Comparison of ENCODE assay signal across 33 cellular contexts in the genomic region with DNA sequence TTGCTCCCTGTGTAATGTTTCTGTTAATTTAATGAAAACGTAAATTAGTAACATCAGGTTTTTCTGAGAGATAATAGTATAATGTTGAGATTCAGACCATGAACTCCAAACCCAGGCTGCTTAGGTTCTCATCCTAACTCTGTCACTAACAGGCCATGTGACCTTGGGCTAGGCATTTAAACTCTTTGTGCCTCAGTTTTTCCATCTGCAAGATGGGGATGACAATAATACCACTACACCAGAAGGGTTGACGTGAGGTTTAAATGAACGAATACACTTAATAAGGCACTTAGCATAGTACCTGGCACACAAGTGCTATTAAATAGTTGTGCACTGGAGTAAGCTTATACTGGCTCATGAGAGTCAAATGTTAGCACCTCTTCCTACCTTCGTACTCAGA.
DNase-seq lines count a peak whose midpoint lies in the region; ATAC-seq, FAIRE-seq and TF ChIP-seq lines count a peak whose summit lies in the region.
"Had no signal": no experiment of that assay in that cellular context is flagged by ENCODE, and none has a peak within 500 bp of the region (broad histone marks: within the 10 kb centered on the region; RNA-seq: fewer than 3 reads in every experiment).

No MANE protein-coding gene starts in this region.

- 98% methylated on average over 4 of the region's 4 CpGs for WGBS in HepG2 (ENCODE audit: low lambda C conversion rate)
- WGBS in right lobe of liver (ENCODE audit: insufficient coverage, low coverage, low lambda C conversion rate, missing lambda C conversion rate) = 77% methylated on average over 4 of the region's 4 CpGs
- 91% methylated on average over 4 of the region's 4 CpGs for WGBS in K562 (ENCODE audit: insufficient coverage, low coverage, missing lambda C conversion rate)
- WGBS in H1 (ENCODE audit: extremely low coverage in 1 of 2, insufficient coverage in 1 of 2, insufficient read length in 1 of 2, insufficient replicate concordance in 2 of 2, low coverage in 1 of 2, low lambda C conversion rate in 2 of 2, missing lambda C conversion rate in 1 of 2), 2 experiments = 93% methylated on average over 4 of the region's 4 CpGs; no CpG with 5 or more reads in 1 of the 2 experiments
- 94 to 100% methylated on average over 2 to 4 of the region's 4 CpGs for WGBS in transverse colon (ENCODE audit: low coverage in 1 of 2), 2 donors

- H4K5ac ChIP-seq in H1 (ENCODE audit: insufficient read length, low read depth, low read length) = no peak overlapping the region

- ATAC-seq in HepG2 (no peak), right lobe of liver (no peak), K562 (no peak)
- ATAC-seq: A549; CD8-positive, alpha-beta T cell had no signal

- no peak overlapping the region for H3K56ac ChIP-seq in H1 (replicated peaks; ENCODE audit: insufficient read length, low read depth, low read length)

- H3K36me3 ChIP-seq in HepG2 (replicated peaks in 1 of 2; ENCODE audit: control insufficient read depth in 1 of 2, insufficient read depth in 2 of 2, low read length in 2 of 2) (no peaks in the 10 kb centered on the region), right lobe of liver (no peaks in the 10 kb centered on the region), K562 (ENCODE audit: control insufficient read depth, insufficient read depth, low read length) (no peaks in the 10 kb centered on the region), H1 (ENCODE audit: control insufficient read depth in 2 of 4, insufficient read depth in 4 of 4, low read length in 3 of 4) (no peaks in the 10 kb centered on the region), transverse colon (no peaks in the 10 kb centered on the region)
- H3K36me3 ChIP-seq: BE2C; BLaER1; BLaER1 treated with 17β-estradiol and CSF1 and Interleukin-3, amounts not matched to agents 10 nM and 100 nM had no signal

- H3K79me2 ChIP-seq in HepG2 (ENCODE audit: insufficient read depth, low read length) (peaks cover 3% of the 10 kb centered on the region), K562 (ENCODE audit: control insufficient read depth, insufficient read depth, low read length) (no peaks in the 10 kb centered on the region), H1 (ENCODE audit: control insufficient read depth in 1 of 2, insufficient read depth in 2 of 2, low read length in 2 of 2) (peaks cover 0 to 11% of the 10 kb centered on the region in 2 experiments; a peak in 2 of 4 replicates)

- H3K79me1 ChIP-seq in H1 (ENCODE audit: low read depth, low read length) = no peaks in the 10 kb centered on the region

- H4K20me1 ChIP-seq in HepG2 (ENCODE audit: insufficient read depth, low read length) = peaks cover 39% of the 10 kb centered on the region
- H4K20me1 ChIP-seq in K562 (replicated peaks; ENCODE audit: control insufficient read depth, insufficient read depth, low read length) = no peaks in the 10 kb centered on the region
- peaks cover 0 to 2% of the 10 kb centered on the region in 2 experiments for H4K20me1 ChIP-seq in H1 (replicated peaks in 1 of 2; ENCODE audit: control insufficient read depth in 1 of 2, insufficient read depth in 2 of 2, low read length in 2 of 2)
- H4K20me1 ChIP-seq: BLaER1; BLaER1 treated with 17β-estradiol and CSF1 and Interleukin-3, amounts not matched to agents 10 nM and 100 nM had no signal

- H3K9ac ChIP-seq in HepG2 (ENCODE audit: insufficient read depth, low read depth, low read length) (no peak overlapping the region), K562 (ENCODE audit: insufficient read depth in 1 of 2, low read depth in 2 of 2, low read length in 2 of 2) (no peak overlapping the region), H1 (replicated peaks in 1 of 4; ENCODE audit: extremely low read depth in 1 of 4, low read depth in 3 of 4, low read length in 3 of 4) (no peak overlapping the region)
- H3K9ac ChIP-seq: BLaER1; BLaER1 treated with 17β-estradiol and CSF1 and Interleukin-3, amounts not matched to agents 10 nM and 100 nM had no signal

- TF ChIP-seq CTCF in HepG2 (CRISPR knock-in tag; IDR thresholded peaks at IDR 0.05) (no peak), right lobe of liver (IDR thresholded peaks at IDR 0.05) (no peak), K562 (IDR thresholded peaks at IDR 0.05 in 2 of 3, conservative IDR thresholded peaks at IDR 0.05 in 1 of 3; ENCODE audit: insufficient read depth in 2 of 3, low read depth in 1 of 3, low read length in 3 of 3) (no peak), H1 (IDR thresholded peaks at IDR 0.05; ENCODE audit: control extremely low read depth in 1 of 3, insufficient read depth in 1 of 3, low read depth in 1 of 3, low read length in 3 of 3) (no peak), transverse colon (IDR thresholded peaks at IDR 0.05) (no peak)

- H3K27ac ChIP-seq in HepG2 (ENCODE audit: extremely low read length, insufficient read depth, low read length) = no peak overlapping the region
- H3K27ac ChIP-seq in right lobe of liver = no peak overlapping the region
- H3K27ac ChIP-seq in K562 (ENCODE audit: extremely low read depth, low read depth, low read length) = no peak overlapping the region
- H3K27ac ChIP-seq in H1 (ENCODE audit: low read depth, low read length) = no peak overlapping the region
- no peak overlapping the region for H3K27ac ChIP-seq in transverse colon
- H3K27ac ChIP-seq: 22Rv1; A549; BLaER1; BLaER1 treated with 17β-estradiol and CSF1 and Interleukin-3, amounts not matched to agents 10 nM and 100 nM; C4-2B had no signal

- no peak overlapping the region for H2BK5ac ChIP-seq in H1 (ENCODE audit: low read depth, low read length)

- peaks cover 22% of the 10 kb centered on the region for H3K4me1 ChIP-seq in HepG2 (ENCODE audit: insufficient read depth, low read length)
- H3K4me1 ChIP-seq in right lobe of liver = peaks cover 0 to 33% (median 5%) of the 10 kb centered on the region in 4 donors
- peaks cover 0 to 16% of the 10 kb centered on the region in 2 experiments; a peak in 3 of 5 replicates for H3K4me1 ChIP-seq in K562 (replicated peaks in 1 of 2; ENCODE audit: control insufficient read depth in 2 of 2, insufficient read depth in 2 of 2, low read length in 2 of 2)
- peaks cover 0 to 4% (median 0%) of the 10 kb centered on the region in 4 experiments; a peak in 1 of 7 replicates for H3K4me1 ChIP-seq in H1 (replicated peaks in 1 of 4; ENCODE audit: control insufficient read depth in 3 of 4, insufficient read depth in 4 of 4, low read length in 3 of 4)
- H3K4me1 ChIP-seq in transverse colon = no peaks in the 10 kb centered on the region
- H3K4me1 ChIP-seq: A549, BE2C, Caco-2 had no signal

- no peaks in the 10 kb centered on the region for H3K9me1 ChIP-seq in K562 (ENCODE audit: control insufficient read depth, insufficient read depth, low read length)

- no peak overlapping the region for H3K18ac ChIP-seq in H1 (ENCODE audit: extremely low read depth, low read length)

- H3K27me3 ChIP-seq in HepG2 (ENCODE audit: control insufficient read depth in 1 of 2, insufficient read depth in 2 of 2, low read length in 2 of 2) = no peaks in the 10 kb centered on the region
- H3K27me3 ChIP-seq in right lobe of liver = no peaks in the 10 kb centered on the region
- H3K27me3 ChIP-seq in K562 (ENCODE audit: control insufficient read depth in 2 of 2, insufficient read depth in 2 of 2, low read length in 2 of 2) = no peaks in the 10 kb centered on the region
- H3K27me3 ChIP-seq in H1 (replicated peaks in 1 of 4; ENCODE audit: control insufficient read depth in 3 of 4, extremely low read depth in 1 of 4, insufficient read depth in 3 of 4, low read length in 3 of 4) = no peaks in the 10 kb centered on the region
- no peaks in the 10 kb centered on the region for H3K27me3 ChIP-seq in transverse colon
- H3K27me3 ChIP-seq: BE2C; BLaER1; BLaER1 treated with 17β-estradiol and CSF1 and Interleukin-3, amounts not matched to agents 10 nM and 100 nM had no signal

- CTCF ChIA-PET in HepG2 (lab: Yijun Ruan, JAX; ENCODE audit: low intra/inter-chr PET ratio, low total read pairs) = no interaction called here
- CTCF ChIA-PET in K562 (lab: Yijun Ruan, JAX; ENCODE audit: low intra/inter-chr PET ratio) = no interaction called here
- CTCF ChIA-PET in H1 (lab: Charles Lee; ENCODE audit: partially characterized antibody) = interaction anchor here (0.6 to 1.8 kb wide), 7 partner anchors 13 to 241 kb away, joined by 3 to 5 read pairs (median 3); no protein-coding TSS in a partner anchor

- FAIRE-seq in HepG2 (lab: Jason Lieb, UNC) (no peak), K562 (lab: Jason Lieb, UNC) (no peak), H1 (lab: Jason Lieb, UNC) (no peak)
- FAIRE-seq: A204.1, A549, D721Med had no signal

- H2AK5ac ChIP-seq in H1 (ENCODE audit: low read depth, low read length) = no peak overlapping the region

- in situ Hi-C loops in HepG2 (cut with HindIII; ENCODE audit: extremely low pct_ligation_motif_present, low pct_unique_long_range_greater_than_20kb) = no loop called here
- in situ Hi-C loops in K562 (cut with MboI) = loop anchor here (25.0 kb wide), 1 partner anchor 1344 kb away; no protein-coding TSS in a partner anchor
- in situ Hi-C loops in transverse colon (cut with MboI; ENCODE audit: low pct_ligation_motif_present in 1 of 4, low pct_unique_long_range_greater_than_20kb in 1 of 4, low sequenced_read_pairs in 3 of 4) = no loop called here

- H2AFZ ChIP-seq in HepG2 (ENCODE audit: low read length) (no peak overlapping the region), K562 (ENCODE audit: low read depth, low read length) (no peak overlapping the region), H1 (ENCODE audit: low read length) (no peak overlapping the region)

- no peak overlapping the region for H3K4ac ChIP-seq in H1 (replicated peaks; ENCODE audit: insufficient read length, low read depth, low read length)

- DNase-seq in HepG2 (ENCODE audit: low spot score) = no peak
- no peak for DNase-seq in right lobe of liver
- DNase-seq in K562 (ENCODE audit: extremely low read depth in 1 of 4, low spot score in 3 of 4) = no peak
- DNase-seq in H1 (ENCODE audit: low read depth in 1 of 2, low spot score in 2 of 2) = no peak
- no peak for DNase-seq in transverse colon
- DNase-seq in occipital lobe (lab: John Stamatoyannopoulos, UW) = no peak
- DNase-seq: 8988T; ACHN; AML-193; BE2C; C1 segment of cervical spinal cord; Caco-2; Calu3; CD4-positive, alpha-beta memory T cell; CD4-positive, alpha-beta T cell; CD4-positive, CD25-positive, alpha-beta regulatory T cell; CD8-positive, alpha-beta memory T cell; CD8-positive, alpha-beta T cell; COR-L47; DMS 273 treated with DMSO at 0.1 percent for 48 hours; DMS153; DMS53; DMS79; DMS79 treated with DMSO at 0.1 percent for 48 hours; DND-41; EL had no signal

- H2BK12ac ChIP-seq in H1 (ENCODE audit: low read depth, low read length) = no peak overlapping the region

- no peak overlapping the region for H4K91ac ChIP-seq in H1 (replicated peaks; ENCODE audit: insufficient read length, low read length)

- H3K23me2 ChIP-seq in H1 (ENCODE audit: low read depth, low read length) = no peaks in the 10 kb centered on the region

- TF ChIP-seq EP300 in HepG2 (IDR thresholded peaks at IDR 0.05; ENCODE audit: low read depth in 2 of 2, low read length in 2 of 2) = no peak
- no peak for TF ChIP-seq EP300 in HepG2 (CRISPR knock-in tag; IDR thresholded peaks at IDR 0.05; ENCODE audit: borderline replicate concordance)
- no peak for TF ChIP-seq EP300 in K562 (IDR thresholded peaks at IDR 0.05; ENCODE audit: low read length)
- TF ChIP-seq EP300 in H1 (IDR thresholded peaks at IDR 0.05; ENCODE audit: borderline replicate concordance in 1 of 2, low read depth in 2 of 2, low read length in 2 of 2) = no peak
- no peak for TF ChIP-seq EP300 in transverse colon (IDR thresholded peaks at IDR 0.05; ENCODE audit: low read depth)

- no TSS peak for BruUV-seq in HepG2 (replicated peaks; lab: Mats Ljungman, UMichigan)
- no TSS peak for BruUV-seq in K562 (replicated peaks; lab: Mats Ljungman, UMichigan)

- H4K8ac ChIP-seq in H1 (ENCODE audit: extremely low read depth, insufficient read depth, low read length) = no peak overlapping the region

- H3K23ac ChIP-seq in H1 (ENCODE audit: insufficient read length) = no peak overlapping the region

- no peak for TF ChIP-seq POLR2A in HepG2 (IDR thresholded peaks at IDR 0.05; ENCODE audit: insufficient read depth in 1 of 2, low read depth in 2 of 2, low read length in 2 of 2)
- TF ChIP-seq POLR2A in right lobe of liver (IDR thresholded peaks at IDR 0.05) = no peak
- TF ChIP-seq POLR2A in K562 (conservative IDR thresholded peaks at IDR 0.05) = no peak
- no peak for TF ChIP-seq POLR2A in H1 (IDR thresholded peaks at IDR 0.05; ENCODE audit: control extremely low read depth in 1 of 2, low read depth in 2 of 2, low read length in 2 of 2)
- TF ChIP-seq POLR2A in transverse colon (IDR thresholded peaks at IDR 0.05) = no peak

- H3K14ac ChIP-seq in H1 (ENCODE audit: insufficient read length) = no peak overlapping the region

- H3K4me3 ChIP-seq in HepG2 (replicated peaks in 1 of 3; ENCODE audit: insufficient read depth in 1 of 3, low read depth in 2 of 3, low read length in 3 of 3) = no peak overlapping the region
- no peak overlapping the region for H3K4me3 ChIP-seq in right lobe of liver
- H3K4me3 ChIP-seq in K562 = no peak overlapping the region
- H3K4me3 ChIP-seq in H1 (ENCODE audit: extremely low read depth in 1 of 4, insufficient read depth in 2 of 4, low read depth in 3 of 4, low read length in 4 of 4) = no peak overlapping the region
- H3K4me3 ChIP-seq in transverse colon = no peak overlapping the region
- H3K4me3 ChIP-seq: A549; BLaER1; BLaER1 treated with 17β-estradiol and CSF1 and Interleukin-3, amounts not matched to agents 10 nM and 100 nM had no signal

- H3K4me2 ChIP-seq in HepG2 (ENCODE audit: low read depth, low read length) = no peak overlapping the region
- H3K4me2 ChIP-seq in K562 (ENCODE audit: insufficient read depth, low read length) = no peak overlapping the region
- H3K4me2 ChIP-seq in H1 (ENCODE audit: insufficient read depth in 1 of 2, low read depth in 2 of 2, low read length in 2 of 2) = no peak overlapping the region
- H3K4me2 ChIP-seq: A549; BLaER1; BLaER1 treated with 17β-estradiol and CSF1 and Interleukin-3, amounts not matched to agents 10 nM and 100 nM had no signal

- H2BK15ac ChIP-seq in H1 (ENCODE audit: low read length) = no peak overlapping the region

- TF ChIP-seq RAD21 in HepG2 (CRISPR knock-in tag; IDR thresholded peaks at IDR 0.05) = no peak
- no peak for TF ChIP-seq RAD21 in K562 (CRISPR knock-in tag; conservative IDR thresholded peaks at IDR 0.05 in 1 of 2, IDR thresholded peaks at IDR 0.05 in 1 of 2)
- TF ChIP-seq RAD21 in H1 (IDR thresholded peaks at IDR 0.05 in 1 of 2, conservative IDR thresholded peaks at IDR 0.05 in 1 of 2; ENCODE audit: low read depth in 2 of 2, low read length in 2 of 2) = no peak

- H3K9me3 ChIP-seq in HepG2 (ENCODE audit: low read length) (no peaks in the 10 kb centered on the region), right lobe of liver (no peaks in the 10 kb centered on the region), K562 (replicated peaks; ENCODE audit: control insufficient read depth, insufficient read depth, low read depth, low read length) (no peaks in the 10 kb centered on the region), H1 (ENCODE audit: insufficient read depth in 2 of 2, low read depth in 1 of 2, low read length in 1 of 2) (no peaks in the 10 kb centered on the region), transverse colon (no peaks in the 10 kb centered on the region)
- H3K9me3 ChIP-seq: A549, BE2C, BLaER1, Caco-2 had no signal

- no peak overlapping the region for H2BK20ac ChIP-seq in H1 (ENCODE audit: low read length)

- POLR2A ChIA-PET in HepG2 (lab: Yijun Ruan, JAX) (no interaction called here), K562 (lab: Yijun Ruan, JAX) (interaction anchor here (0.6 to 0.7 kb wide), 2 partner anchors 159 to 269 kb away, joined by 3 read pairs; no protein-coding TSS in a partner anchor), H1 (lab: Charles Lee; ENCODE audit: partially characterized antibody) (no interaction called here)

- intact Hi-C loops in HepG2 (cut with micrococcal nuclease; ENCODE audit: unreplicated experiment) (no loop called here), right lobe of liver (cut with DNase I) (no loop called here), K562 (cut with micrococcal nuclease) (loop anchor here (10.0 kb wide), 1 partner anchor 323 kb away; no protein-coding TSS in a partner anchor), transverse colon (cut with DNase I; ENCODE audit: low total_unique reads) (no loop called here)

- H2BK120ac ChIP-seq in H1 (replicated peaks; ENCODE audit: low read depth, low read length) = no peak overlapping the region
